26 cellular contexts compared by ENCODE assay signal in the genomic region with DNA sequence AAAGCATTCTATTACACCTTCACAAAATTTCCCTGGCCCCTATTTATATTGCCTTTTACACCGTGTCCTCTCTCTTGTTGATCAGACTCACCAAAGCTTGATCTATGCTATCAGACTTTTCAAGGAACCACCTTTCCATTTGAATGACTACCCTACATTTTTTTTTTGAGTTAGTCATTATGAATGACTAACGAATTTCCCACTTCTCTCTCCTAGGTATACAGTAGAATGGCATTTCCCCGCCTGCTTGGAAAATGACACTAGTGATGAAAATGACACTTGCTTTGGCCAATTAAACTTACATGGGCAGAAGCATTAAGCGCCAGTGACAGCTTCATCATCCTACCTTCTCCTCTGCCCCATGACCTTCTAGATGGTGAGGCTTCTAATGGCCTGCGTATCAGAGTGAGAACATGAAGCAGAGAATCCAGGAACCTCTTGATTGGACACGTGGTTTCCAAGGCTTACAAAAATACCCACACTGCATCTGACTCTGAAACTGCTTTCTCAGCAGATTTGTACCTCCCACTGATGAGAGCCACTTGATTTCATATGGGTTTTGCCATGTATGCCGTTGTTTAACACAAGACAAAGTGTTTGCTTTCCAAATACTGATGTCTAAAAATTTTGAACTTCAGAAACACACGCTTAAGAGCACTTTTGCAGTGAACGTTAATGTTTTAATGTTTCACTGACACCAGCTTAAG.
DNase-seq lines count a peak whose midpoint lies in the region; ATAC-seq, FAIRE-seq and TF ChIP-seq lines count a peak whose summit lies in the region.
"Had no signal": no experiment of that assay in that cellular context is flagged by ENCODE, and none has a peak within 500 bp of the region (broad histone marks: within the 10 kb centered on the region; RNA-seq: fewer than 3 reads in every experiment).

No MANE protein-coding gene starts in this region.

- peaks cover 3 to 13% of the 10 kb centered on the region in 2 experiments for H3K4me1 ChIP-seq in HCT116 (ENCODE audit: control insufficient read depth in 1 of 2, insufficient read depth in 2 of 2, low read length in 2 of 2)
- no peaks in the 10 kb centered on the region for H3K4me1 ChIP-seq in K562 (replicated peaks in 1 of 2; ENCODE audit: control insufficient read depth in 2 of 2, insufficient read depth in 2 of 2, low read length in 2 of 2)
- H3K4me1 ChIP-seq: Caco-2, Peyer's patch, SJSA1 had no signal

- H3K79me2 ChIP-seq in HCT116 (ENCODE audit: insufficient read depth, low read length), result no peaks in the 10 kb centered on the region
- no peaks in the 10 kb centered on the region for H3K79me2 ChIP-seq in K562 (ENCODE audit: control insufficient read depth, insufficient read depth, low read length)

- H3K4me2 ChIP-seq in HCT116 (ENCODE audit: low read length) (peak overlapping the region; percentile 12), K562 (ENCODE audit: insufficient read depth, low read length) (no peak overlapping the region)
- H3K4me2 ChIP-seq: KMS-11 had no signal

- RAD21 ChIA-PET in HCT116 (lab: Charles Lee; ENCODE audit: low non-redundant PET in 1 of 2, low total read pairs in 2 of 2, uncharacterized antibody in 2 of 2, unreplicated experiment in 2 of 2), result no interaction called here

- TF ChIP-seq EP300 in K562 (IDR thresholded peaks at IDR 0.05; ENCODE audit: low read length), result no peak

- peak; percentile 79 for FAIRE-seq in RCC 7860 (lab: Jason Lieb, UNC)
- FAIRE-seq in K562 (lab: Jason Lieb, UNC), result no peak
- FAIRE-seq: GM12878, HTR-8/SVneo had no signal

- DNase-seq in HCT116 (ENCODE audit: low read depth, low spot score) (peak; percentile 41), RCC 7860 (ENCODE audit: low spot score) (peak; percentile 61), K562 (ENCODE audit: extremely low read depth in 1 of 4, low spot score in 3 of 4) (no peak), kidney tubule cell (ENCODE audit: low spot score) (peak; percentile 71)
- DNase-seq in activated CD4-positive, alpha-beta T cell treated with anti-CD3 and anti-CD28 coated beads for 4 hours, result no peak
- no peak for DNase-seq in stimulated activated CD4-positive, alpha-beta T cell treated with anti-CD3 and anti-CD28 coated beads, Interleukin-12 subunit alpha, Interleukin-12 subunit beta, amount 100 ng/mL, for 4 hours
- DNase-seq: C1 segment of cervical spinal cord; Caco-2; CD8-positive, alpha-beta T cell; GDM1; NCI-H1092; NCI-H1417 treated with DMSO at 0.1 percent for 48 hours; NCI-H1694 treated with DMSO at 0.1 percent for 48 hours; NCI-H2081; NCI-H2171; NCI-H226; NCI-H510A; NCI-H69; Peyer's patch; Right ventricle myocardium superior; T-cell had no signal

- CTCF ChIA-PET in HCT116 (lab: Charles Lee), result no interaction called here
- CTCF ChIA-PET in K562 (lab: Yijun Ruan, JAX; ENCODE audit: low intra/inter-chr PET ratio), result no interaction called here

- H3K36me3 ChIP-seq in HCT116 (ENCODE audit: control insufficient read depth in 1 of 2, insufficient read depth in 2 of 2, low read length in 2 of 2) (no peaks in the 10 kb centered on the region), K562 (ENCODE audit: control insufficient read depth, insufficient read depth, low read length) (no peaks in the 10 kb centered on the region)
- H3K36me3 ChIP-seq: Peyer's patch, SJSA1 had no signal

- 2% methylated on average over 9 of the region's 9 CpGs for WGBS in K562 (ENCODE audit: insufficient coverage, low coverage, missing lambda C conversion rate)

- TF ChIP-seq CTCF in HCT116 (IDR thresholded peaks at IDR 0.05 in 2 of 3, conservative IDR thresholded peaks at IDR 0.05 in 1 of 3; ENCODE audit: borderline replicate concordance in 1 of 3, insufficient read depth in 1 of 3, low read depth in 2 of 3, low read length in 2 of 3) (no peak), K562 (IDR thresholded peaks at IDR 0.05 in 2 of 3, conservative IDR thresholded peaks at IDR 0.05 in 1 of 3; ENCODE audit: insufficient read depth in 2 of 3, low read depth in 1 of 3, low read length in 3 of 3) (no peak)

- H4K20me1 ChIP-seq in HCT116 (ENCODE audit: insufficient read depth), result no peaks in the 10 kb centered on the region
- H4K20me1 ChIP-seq in K562 (replicated peaks; ENCODE audit: control insufficient read depth, insufficient read depth, low read length), result no peaks in the 10 kb centered on the region

- no peaks in the 10 kb centered on the region for H3K9me1 ChIP-seq in K562 (ENCODE audit: control insufficient read depth, insufficient read depth, low read length)

- TF ChIP-seq POLR2A in HCT116 (IDR thresholded peaks at IDR 0.05; ENCODE audit: borderline replicate concordance, extremely low read depth, insufficient read depth, insufficient read length) (no peak), K562 (conservative IDR thresholded peaks at IDR 0.05) (no peak)

- H2AFZ ChIP-seq in HCT116 (ENCODE audit: low read depth, low read length, poor library complexity, severe bottlenecking) (no peak overlapping the region), K562 (ENCODE audit: low read depth, low read length) (no peak overlapping the region)

- no peaks in the 10 kb centered on the region for H3K9me3 ChIP-seq in HCT116 (ENCODE audit: control insufficient read depth in 1 of 2, insufficient read depth in 1 of 2, low read depth in 1 of 2, low read length in 2 of 2)
- H3K9me3 ChIP-seq in K562 (replicated peaks; ENCODE audit: control insufficient read depth, insufficient read depth, low read depth, low read length), result no peaks in the 10 kb centered on the region
- H3K9me3 ChIP-seq: Caco-2, Peyer's patch, SJSA1 had no signal

- H3K27me3 ChIP-seq in HCT116 (ENCODE audit: insufficient read depth, low read length), result no peaks in the 10 kb centered on the region
- peaks cover 4 to 5% of the 10 kb centered on the region in 2 experiments; a peak in 1 of 5 replicates for H3K27me3 ChIP-seq in K562 (ENCODE audit: control insufficient read depth in 2 of 2, insufficient read depth in 2 of 2, low read length in 2 of 2)
- H3K27me3 ChIP-seq: Peyer's patch, SJSA1 had no signal

- no peak overlapping the region for H3K9ac ChIP-seq in HCT116 (ENCODE audit: low read length)
- no peak overlapping the region for H3K9ac ChIP-seq in K562 (ENCODE audit: insufficient read depth in 1 of 2, low read depth in 2 of 2, low read length in 2 of 2)
- H3K9ac ChIP-seq: KMS-11 had no signal

- ATAC-seq in HCT116 (peak; percentile 70), K562 (no peak), HG02970 (IDR thresholded peaks at IDR 0.05; ENCODE audit: low FRiP score, unreplicated experiment) (no peak)
- ATAC-seq: CD8-positive, alpha-beta T cell; GM12878; T-cell had no signal

- TF ChIP-seq RAD21 in HCT116 (IDR thresholded peaks at IDR 0.05; ENCODE audit: low read depth) (no peak), K562 (CRISPR knock-in tag; conservative IDR thresholded peaks at IDR 0.05 in 1 of 2, IDR thresholded peaks at IDR 0.05 in 1 of 2) (no peak)

- no peak overlapping the region for H3K27ac ChIP-seq in HCT116 (ENCODE audit: low read depth, low read length)
- no peak overlapping the region for H3K27ac ChIP-seq in K562 (ENCODE audit: extremely low read depth, low read depth, low read length)
- H3K27ac ChIP-seq: KMS-11, Peyer's patch, SJSA1 had no signal

- H3K4me3 ChIP-seq in HCT116 (replicated peaks in 1 of 2; ENCODE audit: low read depth in 1 of 2, low read length in 2 of 2), result no peak overlapping the region
- no peak overlapping the region for H3K4me3 ChIP-seq in K562
- H3K4me3 ChIP-seq: GM12878, Peyer's patch, SJSA1 had no signal

- intact Hi-C loops in HCT116 (cut with micrococcal nuclease), result no loop called here
- intact Hi-C loops in K562 (cut with micrococcal nuclease), result no loop called here

- in situ Hi-C loops in K562 (cut with MboI), result no loop called here

- BruUV-seq in HCT116 (replicated peaks; lab: Mats Ljungman, UMichigan) (no TSS peak), K562 (replicated peaks; lab: Mats Ljungman, UMichigan) (no TSS peak)

- POLR2A ChIA-PET in HCT116 (lab: Charles Lee), result no interaction called here
- POLR2A ChIA-PET in K562 (lab: Yijun Ruan, JAX), result interaction anchor here (0.7 to 0.8 kb wide), 2 partner anchors 12 to 940 kb away, joined by 3 read pairs; no protein-coding TSS in a partner anchor

- no peaks in the 10 kb centered on the region for H3K9me2 ChIP-seq in HCT116 (ENCODE audit: insufficient read depth)

TF ChIP-seq in HCT116, 20 proteins besides CTCF, POLR2A, EP300 and RAD21:
- TF ChIP-seq, protein P1, sequence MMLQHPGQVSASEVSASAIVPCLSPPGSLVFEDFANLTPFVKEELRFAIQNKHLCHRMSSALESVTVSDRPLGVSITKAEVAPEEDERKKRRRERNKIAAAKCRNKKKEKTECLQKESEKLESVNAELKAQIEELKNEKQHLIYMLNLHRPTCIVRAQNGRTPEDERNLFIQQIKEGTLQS (IDR thresholded peaks at IDR 0.05), result no peak
- TF ChIP-seq FOSL1 (IDR thresholded peaks at IDR 0.05; ENCODE audit: low read depth) (peak; percentile 60), JUND (IDR thresholded peaks at IDR 0.05) (peak; percentile 52; the same call in 1 of the 2 replicates), ELF1 (IDR thresholded peaks at IDR 0.05; ENCODE audit: borderline replicate concordance, low read depth) (no peak), CBX3 (IDR thresholded peaks at IDR 0.05; ENCODE audit: low read depth) (0 out of 2 replicates have a peak, but pooled peaks have one; percentile 21)
- TF ChIP-seq, protein P2, sequence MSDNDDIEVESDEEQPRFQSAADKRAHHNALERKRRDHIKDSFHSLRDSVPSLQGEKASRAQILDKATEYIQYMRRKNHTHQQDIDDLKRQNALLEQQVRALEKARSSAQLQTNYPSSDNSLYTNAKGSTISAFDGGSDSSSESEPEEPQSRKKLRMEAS (IDR thresholded peaks at IDR 0.05), result 0 out of 2 replicates have a peak, but pooled peaks have one; percentile 14
TF ChIP-seq in HCT116: peak in this region for 4.

TF ChIP-seq in K562, 482 proteins besides CTCF, POLR2A, EP300 and RAD21 (continues in another document):
- no peak for TF ChIP-seq SMAD3 (CRISPR knock-in tag; conservative IDR thresholded peaks at IDR 0.05)
- TF ChIP-seq ZNF316 (IDR thresholded peaks at IDR 0.05), result peak; percentile 89
- TF ChIP-seq MAFK (IDR thresholded peaks at IDR 0.05; ENCODE audit: low read length), result peak; percentile 80
- no peak for TF ChIP-seq ZNF764 (CRISPR knock-in tag; IDR thresholded peaks at IDR 0.05; ENCODE audit: low read depth)
- TF ChIP-seq MAFF (IDR thresholded peaks at IDR 0.05; ENCODE audit: low read length), result peak; percentile 77
- TF ChIP-seq, protein P3, sequence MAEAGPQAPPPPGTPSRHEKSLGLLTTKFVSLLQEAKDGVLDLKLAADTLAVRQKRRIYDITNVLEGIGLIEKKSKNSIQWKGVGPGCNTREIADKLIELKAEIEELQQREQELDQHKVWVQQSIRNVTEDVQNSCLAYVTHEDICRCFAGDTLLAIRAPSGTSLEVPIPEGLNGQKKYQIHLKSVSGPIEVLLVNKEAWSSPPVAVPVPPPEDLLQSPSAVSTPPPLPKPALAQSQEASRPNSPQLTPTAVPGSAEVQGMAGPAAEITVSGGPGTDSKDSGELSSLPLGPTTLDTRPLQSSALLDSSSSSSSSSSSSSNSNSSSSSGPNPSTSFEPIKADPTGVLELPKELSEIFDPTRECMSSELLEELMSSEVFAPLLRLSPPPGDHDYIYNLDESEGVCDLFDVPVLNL (CRISPR knock-in tag; IDR thresholded peaks at IDR 0.05; ENCODE audit: low read depth), result no peak
- TF ChIP-seq MEF2A (IDR thresholded peaks at IDR 0.05; ENCODE audit: control insufficient read depth, low read depth, low read length), result no peak
- no peak for TF ChIP-seq KAT8 (IDR thresholded peaks at IDR 0.05; ENCODE audit: low read depth)

Comparison
In these comparisons a context has a peak if more than half of its experiments do, and no peak if none do; other contexts are left out.
1. DNase-seq: peak in HCT116 (single experiment), RCC 7860 (single experiment) and kidney tubule cell (single experiment); none in K562 (0 of 4), activated CD4-positive, alpha-beta T cell treated with anti-CD3 and anti-CD28 coated beads for 4 hours (0 of 2) and stimulated activated CD4-positive, alpha-beta T cell treated with anti-CD3 and anti-CD28 coated beads, Interleukin-12 subunit alpha, Interleukin-12 subunit beta, amount 100 ng/mL, for 4 hours (single experiment).